Comparison of ENCODE assay signal across 1 cellular context in the genomic region with DNA sequence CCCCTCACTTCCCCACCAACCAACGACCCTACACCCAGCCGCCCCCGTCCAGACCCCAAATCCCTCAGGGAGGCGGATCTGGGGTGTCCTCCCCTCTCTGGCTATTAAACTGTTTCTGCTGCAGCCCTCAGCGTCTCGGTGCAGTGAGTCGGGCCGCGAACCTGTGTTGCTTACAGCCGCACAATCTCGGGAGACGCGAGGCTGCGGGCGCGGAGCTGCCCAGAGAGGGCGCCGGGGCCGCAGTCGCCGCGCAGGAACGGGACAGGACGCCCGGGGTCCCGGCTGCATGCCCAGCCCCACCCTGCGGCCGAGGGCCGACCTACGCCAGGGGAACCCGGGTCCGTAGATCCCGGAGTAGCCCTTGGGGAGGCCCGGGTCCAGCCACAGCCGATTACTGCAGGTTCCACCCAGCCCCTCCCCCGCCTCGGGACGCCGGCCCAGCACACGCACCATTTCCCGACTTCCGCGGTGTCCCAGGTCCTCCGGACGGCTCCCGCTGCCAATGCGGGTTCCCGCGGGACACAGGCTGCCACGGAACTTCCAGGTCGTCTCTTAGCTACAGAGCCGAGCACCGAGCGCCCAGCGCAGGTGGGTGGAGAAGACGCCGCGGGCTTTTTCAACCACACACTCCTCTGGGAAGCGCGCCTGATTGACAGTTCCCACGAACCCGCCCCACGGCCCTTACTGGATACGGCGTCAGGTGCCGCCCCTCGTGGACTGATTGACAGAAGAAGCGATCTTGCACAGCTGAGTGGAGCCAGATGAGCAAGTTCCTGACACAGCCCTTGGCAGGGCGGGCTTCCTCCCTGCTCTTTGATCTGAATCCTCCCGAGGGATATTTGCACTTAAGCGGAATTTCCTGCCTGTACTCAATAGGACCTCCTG.
TF ChIP-seq lines count a peak whose summit lies in the region.

A gene (minus strand): TSS at position 654 of the 885 bp plus-strand sequence. CDS start 201 bp downstream, at position 453.

TF ChIP-seq in HEK293, 187 proteins besides CTCF, POLR2A, EP300 and RAD21 (continued from another document and continues in another):
- TF ChIP-seq, protein P1, sequence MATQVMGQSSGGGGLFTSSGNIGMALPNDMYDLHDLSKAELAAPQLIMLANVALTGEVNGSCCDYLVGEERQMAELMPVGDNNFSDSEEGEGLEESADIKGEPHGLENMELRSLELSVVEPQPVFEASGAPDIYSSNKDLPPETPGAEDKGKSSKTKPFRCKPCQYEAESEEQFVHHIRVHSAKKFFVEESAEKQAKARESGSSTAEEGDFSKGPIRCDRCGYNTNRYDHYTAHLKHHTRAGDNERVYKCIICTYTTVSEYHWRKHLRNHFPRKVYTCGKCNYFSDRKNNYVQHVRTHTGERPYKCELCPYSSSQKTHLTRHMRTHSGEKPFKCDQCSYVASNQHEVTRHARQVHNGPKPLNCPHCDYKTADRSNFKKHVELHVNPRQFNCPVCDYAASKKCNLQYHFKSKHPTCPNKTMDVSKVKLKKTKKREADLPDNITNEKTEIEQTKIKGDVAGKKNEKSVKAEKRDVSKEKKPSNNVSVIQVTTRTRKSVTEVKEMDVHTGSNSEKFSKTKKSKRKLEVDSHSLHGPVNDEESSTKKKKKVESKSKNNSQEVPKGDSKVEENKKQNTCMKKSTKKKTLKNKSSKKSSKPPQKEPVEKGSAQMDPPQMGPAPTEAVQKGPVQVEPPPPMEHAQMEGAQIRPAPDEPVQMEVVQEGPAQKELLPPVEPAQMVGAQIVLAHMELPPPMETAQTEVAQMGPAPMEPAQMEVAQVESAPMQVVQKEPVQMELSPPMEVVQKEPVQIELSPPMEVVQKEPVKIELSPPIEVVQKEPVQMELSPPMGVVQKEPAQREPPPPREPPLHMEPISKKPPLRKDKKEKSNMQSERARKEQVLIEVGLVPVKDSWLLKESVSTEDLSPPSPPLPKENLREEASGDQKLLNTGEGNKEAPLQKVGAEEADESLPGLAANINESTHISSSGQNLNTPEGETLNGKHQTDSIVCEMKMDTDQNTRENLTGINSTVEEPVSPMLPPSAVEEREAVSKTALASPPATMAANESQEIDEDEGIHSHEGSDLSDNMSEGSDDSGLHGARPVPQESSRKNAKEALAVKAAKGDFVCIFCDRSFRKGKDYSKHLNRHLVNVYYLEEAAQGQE (tag by site-specific recombination; IDR thresholded peaks at IDR 0.05), result no peak
- TF ChIP-seq ZXDB (tag by site-specific recombination; IDR thresholded peaks at IDR 0.05) (peak; percentile 15; the same call in 1 of the 2 replicates), EGR2 (tag by site-specific recombination; IDR thresholded peaks at IDR 0.05; ENCODE audit: low read depth) (peak; percentile 27; the same call in 1 of the 2 replicates), ZNF416 (tag by site-specific recombination; IDR thresholded peaks at IDR 0.05) (no peak), ZNF202 (tag by site-specific recombination; IDR thresholded peaks at IDR 0.05; ENCODE audit: borderline replicate concordance) (no peak), YY1 (tag by site-specific recombination; IDR thresholded peaks at IDR 0.05) (no peak), ZFHX2 (tag by site-specific recombination; conservative IDR thresholded peaks at IDR 0.05) (peak; percentile 66), ZNF654 (tag by site-specific recombination; IDR thresholded peaks at IDR 0.05; ENCODE audit: low read depth) (no peak), ZNF2 (tag by site-specific recombination; IDR thresholded peaks at IDR 0.05) (no peak), ZNF501 (tag by site-specific recombination; IDR thresholded peaks at IDR 0.05) (no peak), SP2 (tag by site-specific recombination; IDR thresholded peaks at IDR 0.05) (peak; percentile 94), ZNF843 (tag by site-specific recombination; IDR thresholded peaks at IDR 0.05) (no peak), KLF1 (tag by site-specific recombination; IDR thresholded peaks at IDR 0.05) (peak; percentile 52), ZBTB21 (tag by site-specific recombination; IDR thresholded peaks at IDR 0.05) (no peak), ZBTB7A (tag by site-specific recombination; IDR thresholded peaks at IDR 0.05; ENCODE audit: low read depth) (no peak), HOXD13 (CRISPR knock-in tag; IDR thresholded peaks at IDR 0.05; ENCODE audit: borderline replicate concordance) (no peak), ZNF133 (tag by site-specific recombination; IDR thresholded peaks at IDR 0.05) (no peak), ZNF391 (tag by site-specific recombination; IDR thresholded peaks at IDR 0.05; ENCODE audit: borderline replicate concordance, low read depth) (no peak), ZNF426 (tag by site-specific recombination; IDR thresholded peaks at IDR 0.05) (no peak), WT1 (tag by site-specific recombination; IDR thresholded peaks at IDR 0.05) (peak; percentile 27; the same call in 1 of the 2 replicates), OVOL3 (tag by site-specific recombination; IDR thresholded peaks at IDR 0.05) (no peak), ZNF664 (tag by site-specific recombination; IDR thresholded peaks at IDR 0.05) (no peak), SP7 (tag by site-specific recombination; IDR thresholded peaks at IDR 0.05) (peak; percentile 55; the same call in 1 of the 2 replicates), KLF16 (tag by site-specific recombination; IDR thresholded peaks at IDR 0.05) (peak; percentile 63), ZNF24 (tag by site-specific recombination; IDR thresholded peaks at IDR 0.05) (no peak), ZNF112 (tag by site-specific recombination; IDR thresholded peaks at IDR 0.05) (no peak), ZFP69B (tag by site-specific recombination; IDR thresholded peaks at IDR 0.05) (0 out of 2 replicates have a peak, but pooled peaks have one; percentile 27), ZBTB17 (tag by site-specific recombination; IDR thresholded peaks at IDR 0.05) (peak; percentile 97), OSR2 (tag by site-specific recombination; IDR thresholded peaks at IDR 0.05) (no peak), ZNF521 (tag by site-specific recombination; IDR thresholded peaks at IDR 0.05) (no peak), ZNF214 (tag by site-specific recombination; IDR thresholded peaks at IDR 0.05; ENCODE audit: borderline replicate concordance) (no peak), ZNF175 (tag by site-specific recombination; IDR thresholded peaks at IDR 0.05) (no peak), ZBTB48 (tag by site-specific recombination; IDR thresholded peaks at IDR 0.05) (0 out of 2 replicates have a peak, but pooled peaks have one; percentile 5), ZNF341 (tag by site-specific recombination; IDR thresholded peaks at IDR 0.05; ENCODE audit: low read depth) (peak; percentile 97), ZNF311 (tag by site-specific recombination; IDR thresholded peaks at IDR 0.05; ENCODE audit: borderline replicate concordance) (no peak), SCRT1 (tag by site-specific recombination; IDR thresholded peaks at IDR 0.05; ENCODE audit: borderline replicate concordance) (no peak), BCL11B (tag by site-specific recombination; IDR thresholded peaks at IDR 0.05; ENCODE audit: low read depth) (no peak), GLIS1 (tag by site-specific recombination; IDR thresholded peaks at IDR 0.05) (no peak), ZNF596 (tag by site-specific recombination; IDR thresholded peaks at IDR 0.05) (no peak), ZNF621 (tag by site-specific recombination; IDR thresholded peaks at IDR 0.05) (no peak), ZNF792 (tag by site-specific recombination; IDR thresholded peaks at IDR 0.05) (no peak), ZNF558 (tag by site-specific recombination; IDR thresholded peaks at IDR 0.05) (no peak; the same call in 1 of the 2 replicates), ZNF776 (tag by site-specific recombination; IDR thresholded peaks at IDR 0.05; ENCODE audit: borderline replicate concordance) (no peak), ZBTB8A (tag by site-specific recombination; IDR thresholded peaks at IDR 0.05) (0 out of 2 replicates have a peak, but pooled peaks have one; percentile 60), SETDB1 (IDR thresholded peaks at IDR 0.05; ENCODE audit: insufficient read length, low read length) (no peak), ZNF274 (IDR thresholded peaks at IDR 0.05; ENCODE audit: low read length) (no peak), ZNF274 (tag by site-specific recombination; IDR thresholded peaks at IDR 0.05; ENCODE audit: borderline replicate concordance) (no peak), ZBTB20 (tag by site-specific recombination; IDR thresholded peaks at IDR 0.05) (peak; percentile 96)
- TF ChIP-seq, protein P2, sequence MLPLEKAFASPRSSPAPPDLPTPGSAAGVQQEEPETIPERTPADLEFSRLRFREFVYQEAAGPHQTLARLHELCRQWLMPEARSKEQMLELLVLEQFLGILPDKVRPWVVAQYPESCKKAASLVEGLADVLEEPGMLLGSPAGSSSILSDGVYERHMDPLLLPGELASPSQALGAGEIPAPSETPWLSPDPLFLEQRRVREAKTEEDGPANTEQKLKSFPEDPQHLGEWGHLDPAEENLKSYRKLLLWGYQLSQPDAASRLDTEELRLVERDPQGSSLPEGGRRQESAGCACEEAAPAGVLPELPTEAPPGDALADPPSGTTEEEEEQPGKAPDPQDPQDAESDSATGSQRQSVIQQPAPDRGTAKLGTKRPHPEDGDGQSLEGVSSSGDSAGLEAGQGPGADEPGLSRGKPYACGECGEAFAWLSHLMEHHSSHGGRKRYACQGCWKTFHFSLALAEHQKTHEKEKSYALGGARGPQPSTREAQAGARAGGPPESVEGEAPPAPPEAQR (tag by site-specific recombination; IDR thresholded peaks at IDR 0.05), result no peak
- TF ChIP-seq, protein P3, sequence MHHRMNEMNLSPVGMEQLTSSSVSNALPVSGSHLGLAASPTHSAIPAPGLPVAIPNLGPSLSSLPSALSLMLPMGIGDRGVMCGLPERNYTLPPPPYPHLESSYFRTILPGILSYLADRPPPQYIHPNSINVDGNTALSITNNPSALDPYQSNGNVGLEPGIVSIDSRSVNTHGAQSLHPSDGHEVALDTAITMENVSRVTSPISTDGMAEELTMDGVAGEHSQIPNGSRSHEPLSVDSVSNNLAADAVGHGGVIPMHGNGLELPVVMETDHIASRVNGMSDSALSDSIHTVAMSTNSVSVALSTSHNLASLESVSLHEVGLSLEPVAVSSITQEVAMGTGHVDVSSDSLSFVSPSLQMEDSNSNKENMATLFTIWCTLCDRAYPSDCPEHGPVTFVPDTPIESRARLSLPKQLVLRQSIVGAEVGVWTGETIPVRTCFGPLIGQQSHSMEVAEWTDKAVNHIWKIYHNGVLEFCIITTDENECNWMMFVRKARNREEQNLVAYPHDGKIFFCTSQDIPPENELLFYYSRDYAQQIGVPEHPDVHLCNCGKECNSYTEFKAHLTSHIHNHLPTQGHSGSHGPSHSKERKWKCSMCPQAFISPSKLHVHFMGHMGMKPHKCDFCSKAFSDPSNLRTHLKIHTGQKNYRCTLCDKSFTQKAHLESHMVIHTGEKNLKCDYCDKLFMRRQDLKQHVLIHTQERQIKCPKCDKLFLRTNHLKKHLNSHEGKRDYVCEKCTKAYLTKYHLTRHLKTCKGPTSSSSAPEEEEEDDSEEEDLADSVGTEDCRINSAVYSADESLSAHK (tag by site-specific recombination; IDR thresholded peaks at IDR 0.05), result no peak; the same call in 1 of the 2 replicates
- TF ChIP-seq, protein P4, sequence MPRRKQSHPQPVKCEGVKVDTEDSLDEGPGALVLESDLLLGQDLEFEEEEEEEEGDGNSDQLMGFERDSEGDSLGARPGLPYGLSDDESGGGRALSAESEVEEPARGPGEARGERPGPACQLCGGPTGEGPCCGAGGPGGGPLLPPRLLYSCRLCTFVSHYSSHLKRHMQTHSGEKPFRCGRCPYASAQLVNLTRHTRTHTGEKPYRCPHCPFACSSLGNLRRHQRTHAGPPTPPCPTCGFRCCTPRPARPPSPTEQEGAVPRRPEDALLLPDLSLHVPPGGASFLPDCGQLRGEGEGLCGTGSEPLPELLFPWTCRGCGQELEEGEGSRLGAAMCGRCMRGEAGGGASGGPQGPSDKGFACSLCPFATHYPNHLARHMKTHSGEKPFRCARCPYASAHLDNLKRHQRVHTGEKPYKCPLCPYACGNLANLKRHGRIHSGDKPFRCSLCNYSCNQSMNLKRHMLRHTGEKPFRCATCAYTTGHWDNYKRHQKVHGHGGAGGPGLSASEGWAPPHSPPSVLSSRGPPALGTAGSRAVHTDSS (tag by site-specific recombination; IDR thresholded peaks at IDR 0.05), result no peak
- TF ChIP-seq, protein P5, sequence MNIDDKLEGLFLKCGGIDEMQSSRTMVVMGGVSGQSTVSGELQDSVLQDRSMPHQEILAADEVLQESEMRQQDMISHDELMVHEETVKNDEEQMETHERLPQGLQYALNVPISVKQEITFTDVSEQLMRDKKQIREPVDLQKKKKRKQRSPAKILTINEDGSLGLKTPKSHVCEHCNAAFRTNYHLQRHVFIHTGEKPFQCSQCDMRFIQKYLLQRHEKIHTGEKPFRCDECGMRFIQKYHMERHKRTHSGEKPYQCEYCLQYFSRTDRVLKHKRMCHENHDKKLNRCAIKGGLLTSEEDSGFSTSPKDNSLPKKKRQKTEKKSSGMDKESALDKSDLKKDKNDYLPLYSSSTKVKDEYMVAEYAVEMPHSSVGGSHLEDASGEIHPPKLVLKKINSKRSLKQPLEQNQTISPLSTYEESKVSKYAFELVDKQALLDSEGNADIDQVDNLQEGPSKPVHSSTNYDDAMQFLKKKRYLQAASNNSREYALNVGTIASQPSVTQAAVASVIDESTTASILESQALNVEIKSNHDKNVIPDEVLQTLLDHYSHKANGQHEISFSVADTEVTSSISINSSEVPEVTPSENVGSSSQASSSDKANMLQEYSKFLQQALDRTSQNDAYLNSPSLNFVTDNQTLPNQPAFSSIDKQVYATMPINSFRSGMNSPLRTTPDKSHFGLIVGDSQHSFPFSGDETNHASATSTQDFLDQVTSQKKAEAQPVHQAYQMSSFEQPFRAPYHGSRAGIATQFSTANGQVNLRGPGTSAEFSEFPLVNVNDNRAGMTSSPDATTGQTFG (tag by site-specific recombination; IDR thresholded peaks at IDR 0.05; ENCODE audit: borderline replicate concordance), result no peak
- TF ChIP-seq, protein P6, sequence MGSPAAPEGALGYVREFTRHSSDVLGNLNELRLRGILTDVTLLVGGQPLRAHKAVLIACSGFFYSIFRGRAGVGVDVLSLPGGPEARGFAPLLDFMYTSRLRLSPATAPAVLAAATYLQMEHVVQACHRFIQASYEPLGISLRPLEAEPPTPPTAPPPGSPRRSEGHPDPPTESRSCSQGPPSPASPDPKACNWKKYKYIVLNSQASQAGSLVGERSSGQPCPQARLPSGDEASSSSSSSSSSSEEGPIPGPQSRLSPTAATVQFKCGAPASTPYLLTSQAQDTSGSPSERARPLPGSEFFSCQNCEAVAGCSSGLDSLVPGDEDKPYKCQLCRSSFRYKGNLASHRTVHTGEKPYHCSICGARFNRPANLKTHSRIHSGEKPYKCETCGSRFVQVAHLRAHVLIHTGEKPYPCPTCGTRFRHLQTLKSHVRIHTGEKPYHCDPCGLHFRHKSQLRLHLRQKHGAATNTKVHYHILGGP (tag by site-specific recombination; IDR thresholded peaks at IDR 0.05), result no peak
- TF ChIP-seq, protein P7, sequence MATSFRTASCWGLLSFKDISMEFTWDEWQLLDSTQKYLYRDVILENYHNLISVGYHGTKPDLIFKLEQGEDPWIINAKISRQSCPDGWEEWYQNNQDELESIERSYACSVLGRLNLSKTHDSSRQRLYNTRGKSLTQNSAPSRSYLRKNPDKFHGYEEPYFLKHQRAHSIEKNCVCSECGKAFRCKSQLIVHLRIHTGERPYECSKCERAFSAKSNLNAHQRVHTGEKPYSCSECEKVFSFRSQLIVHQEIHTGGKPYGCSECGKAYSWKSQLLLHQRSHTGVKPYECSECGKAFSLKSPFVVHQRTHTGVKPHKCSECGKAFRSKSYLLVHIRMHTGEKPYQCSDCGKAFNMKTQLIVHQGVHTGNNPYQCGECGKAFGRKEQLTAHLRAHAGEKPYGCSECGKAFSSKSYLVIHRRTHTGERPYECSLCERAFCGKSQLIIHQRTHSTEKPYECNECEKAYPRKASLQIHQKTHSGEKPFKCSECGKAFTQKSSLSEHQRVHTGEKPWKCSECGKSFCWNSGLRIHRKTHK (tag by site-specific recombination; IDR thresholded peaks at IDR 0.05), result no peak
